In genomic region chr21:39788383-39788782, GRCh38 we compare ENCODE assay signal across 8 cellular contexts. TPM values are rescaled to one million over a fixed set of nuclear protein-coding genes. Genes with fewer than 3 reads are reported as not detected.
DNase-seq lines count a peak whose midpoint lies in the region; ATAC-seq, FAIRE-seq and TF ChIP-seq lines count a peak whose summit lies in the region.

No MANE protein-coding gene starts in this region.

- DNase-seq in C1 segment of cervical spinal cord (lab: John Stamatoyannopoulos, UW): peak in 12 of 14 donors; percentile 4 to 80 (median 40)
- DNase-seq in NCI-H1048 (lab: John Stamatoyannopoulos, UW): peak; percentile 81
- peak; percentile 40 to 71 for DNase-seq in SW 1271 (lab: John Stamatoyannopoulos, UW)
- peak; percentile 95 for DNase-seq in glomerular visceral epithelial cell (ENCODE audit: extremely low spot score)
- DNase-seq in osteocyte (ENCODE audit: extremely low spot score, unreplicated experiment): no peak
- no peak for DNase-seq in GM12891 (ENCODE audit: insufficient read length, low spot score)

- no peak for ATAC-seq in HG02884 (IDR thresholded peaks at IDR 0.05; ENCODE audit: unreplicated experiment)
- ATAC-seq in GM18519 (IDR thresholded peaks at IDR 0.05; ENCODE audit: low FRiP score, unreplicated experiment): no peak

- no peak for TF ChIP-seq POLR2A in GM12891 (IDR thresholded peaks at IDR 0.05; ENCODE audit: low read depth, low read length)

- H3K27ac Mint-ChIP-seq in osteocyte (ENCODE audit: unreplicated experiment): no peak overlapping the region

- no peaks in the 10 kb centered on the region for H3K36me3 Mint-ChIP-seq in osteocyte (ENCODE audit: unreplicated experiment)

- H3K4me1 Mint-ChIP-seq in osteocyte (ENCODE audit: unreplicated experiment): peaks cover 8% of the 10 kb centered on the region

- peak; percentile 70 for TF ChIP-seq CTCF in osteocyte (IDR thresholded peaks at IDR 0.05)

- peak overlapping the region; percentile 29 for H3K4me3 Mint-ChIP-seq in osteocyte (ENCODE audit: unreplicated experiment)

- no peaks in the 10 kb centered on the region for H3K27me3 Mint-ChIP-seq in osteocyte (ENCODE audit: unreplicated experiment)

- H3K9me3 Mint-ChIP-seq in osteocyte (ENCODE audit: unreplicated experiment): no peaks in the 10 kb centered on the region

- no peak for FAIRE-seq in GM12891 (lab: Jason Lieb, UNC)

TF ChIP-seq in GM12891, 5 proteins besides CTCF, POLR2A, EP300 and RAD21:
- TF ChIP-seq SPI1 (IDR thresholded peaks at IDR 0.05; ENCODE audit: low read depth, low read length) (no peak), POU2F2 (IDR thresholded peaks at IDR 0.05; ENCODE audit: low read depth, low read length) (no peak), POLR2AphosphoS5 (IDR thresholded peaks at IDR 0.05; ENCODE audit: low read depth, low read length) (no peak), TAF1 (IDR thresholded peaks at IDR 0.05; ENCODE audit: low read depth, low read length) (no peak), PAX5 (IDR thresholded peaks at IDR 0.05; ENCODE audit: insufficient read depth, low read length, severe bottlenecking) (no peak)

RNA-seq across cellular contexts. Expression of gene IGSF5, which starts 43.4 kb away (rescaled TPM):
- total RNA-seq in osteocyte: not detected in 2 replicates
- not detected for polyA plus RNA-seq in GM12891 (2012; ENCODE audit: low read depth, missing spikeins)

Comparison
In these comparisons a context has a peak if more than half of its experiments do, and no peak if none do; other contexts are left out.
1. DNase-seq: peak in C1 segment of cervical spinal cord (12 of 14), NCI-H1048 (single experiment), SW 1271 (2 of 2) and glomerular visceral epithelial cell (single experiment); none in osteocyte (single experiment) and GM12891 (single experiment).